Comparison of ENCODE assay signal across 8 cellular contexts in genomic region chr9:110742741-110743371, GRCh38.
DNase-seq lines count a peak whose midpoint lies in the region; ATAC-seq and TF ChIP-seq lines count a peak whose summit lies in the region.
"Had no signal": no experiment of that assay in that cellular context is flagged by ENCODE, and none has a peak within 500 bp of the region (broad histone marks: within the 10 kb centered on the region; RNA-seq: fewer than 3 reads in every experiment).

No MANE protein-coding gene starts in this region.

- H3K4me3 ChIP-seq in transverse colon = no peak overlapping the region

- no peak for TF ChIP-seq CTCF in transverse colon (IDR thresholded peaks at IDR 0.05)

- H3K27me3 ChIP-seq in transverse colon = no peaks in the 10 kb centered on the region

- TF ChIP-seq EP300 in transverse colon (IDR thresholded peaks at IDR 0.05; ENCODE audit: low read depth) = peak; percentile 18

- WGBS in transverse colon (ENCODE audit: low coverage in 1 of 2), 2 donors = 52 to 53% methylated on average over 7 to 8 of the region's 8 CpGs

- peaks cover 0 to 12% (median 6%) of the 10 kb centered on the region in 4 donors for H3K4me1 ChIP-seq in transverse colon

- DNase-seq in NCI-H345 (lab: John Stamatoyannopoulos, UW) = peak; percentile 35
- peak; percentile 29 for DNase-seq in dedifferentiated amniotic fluid mesenchymal stem cell (ENCODE audit: extremely low spot score)
- peak; percentile 61 for DNase-seq in medulla oblongata (ENCODE audit: extremely low spot score)
- DNase-seq in transverse colon = no peak
- no peak for DNase-seq in NCI-H82 (lab: John Stamatoyannopoulos, UW)
- no peak for DNase-seq in left colon
- DNase-seq: occipital lobe had no signal

- H3K36me3 ChIP-seq in transverse colon = no peaks in the 10 kb centered on the region

- in situ Hi-C loops in transverse colon (cut with MboI; ENCODE audit: low pct_ligation_motif_present in 1 of 4, low pct_unique_long_range_greater_than_20kb in 1 of 4, low sequenced_read_pairs in 3 of 4) = no loop called here

- no peaks in the 10 kb centered on the region for H3K9me3 ChIP-seq in transverse colon

- H3K27ac ChIP-seq in transverse colon = peak overlapping the region; percentile 40 to 70 (median 53)

- intact Hi-C loops in transverse colon (cut with DNase I; ENCODE audit: low total_unique reads) = no loop called here
- intact Hi-C loops in left colon (cut with DNase I, micrococcal nuclease) = no loop called here

- no peak for ATAC-seq in left colon
- ATAC-seq in activated CD4-positive, CD25-positive, alpha-beta regulatory T cell treated with anti-CD3 and anti-CD28 coated beads, Interleukin-2, amount 50 U/mL, for 24 hours = no peak

- TF ChIP-seq POLR2A in transverse colon (IDR thresholded peaks at IDR 0.05) = no peak

Comparison
In these comparisons a context has a peak if more than half of its experiments do, and no peak if none do; other contexts are left out.
1. DNase-seq: peak in NCI-H345 (single experiment), dedifferentiated amniotic fluid mesenchymal stem cell (single experiment) and medulla oblongata (single experiment); none in transverse colon (single experiment), NCI-H82 (single experiment) and left colon (0 of 2).